ENCODE assay signal across 18 cellular contexts in genomic region chr3:66860771-66861170, GRCh38.
A peak's percentile ranks its signal among the peaks of the same experiment; 100 is the strongest.
DNase-seq lines count a peak whose midpoint lies in the region; ATAC-seq, FAIRE-seq and TF ChIP-seq lines count a peak whose summit lies in the region.
"Had no signal": no experiment of that assay in that cellular context is flagged by ENCODE, and none has a peak within 500 bp of the region (broad histone marks: within the 10 kb centered on the region; RNA-seq: fewer than 3 reads in every experiment).

No MANE protein-coding gene starts in this region.

- no TSS peak for BruUV-seq in GM12878 (replicated peaks; lab: Mats Ljungman, UMichigan)

- DNase-seq in Daoy (ENCODE audit: low read depth) (peak; percentile 13), M059J (ENCODE audit: low read depth) (peak; percentile 4), GM12878 (ENCODE audit: low read depth, low spot score) (no peak), renal cortical epithelial cell (ENCODE audit: low read depth) (peak; percentile 2), NCI-H2029 treated with DMSO at 0.1 percent for 48 hours (lab: John Stamatoyannopoulos, UW) (no peak)
- no peak for DNase-seq in naive thymus-derived CD4-positive, alpha-beta T cell
- DNase-seq: 8988T; C1 segment of cervical spinal cord; CD4-positive, alpha-beta T cell; DMS79; EL; HCEC 1CT; HFFc6 had no signal

- no peak for FAIRE-seq in GM12878 (lab: Jason Lieb, UNC)
- FAIRE-seq: G401.6, GM19239 had no signal

- no peaks in the 10 kb centered on the region for H3K4me1 ChIP-seq in GM12878 (ENCODE audit: control insufficient read depth, insufficient read depth, low read length)
- H3K4me1 ChIP-seq in naive thymus-derived CD4-positive, alpha-beta T cell (ENCODE audit: control insufficient read depth in 2 of 2, insufficient read depth in 2 of 2, low read length in 2 of 2) = no peaks in the 10 kb centered on the region

- no peaks in the 10 kb centered on the region for H3K36me3 ChIP-seq in GM12878 (ENCODE audit: control insufficient read depth in 2 of 2, insufficient read depth in 2 of 2, low read length in 1 of 2)
- H3K36me3 ChIP-seq in naive thymus-derived CD4-positive, alpha-beta T cell (ENCODE audit: control insufficient read depth in 2 of 3, insufficient read depth in 3 of 3, low read length in 3 of 3) = no peaks in the 10 kb centered on the region

- no peaks in the 10 kb centered on the region for H3K4me1 Mint-ChIP-seq in naive thymus-derived CD4-positive, alpha-beta T cell

- TF ChIP-seq RAD21 in GM12878 (IDR thresholded peaks at IDR 0.05; ENCODE audit: insufficient read depth, low read depth, low read length) = no peak

- peaks cover 0 to 13% (median 0%) of the 10 kb centered on the region in 5 donors for H3K27me3 Mint-ChIP-seq in naive thymus-derived CD4-positive, alpha-beta T cell
- H3K27me3 Mint-ChIP-seq: B cell; CD4-positive, alpha-beta T cell had no signal

- POLR2A ChIA-PET in GM12878 (lab: Charles Lee) = no interaction called here
- POLR2A ChIA-PET in naive thymus-derived CD4-positive, alpha-beta T cell (lab: Charles Lee) = no interaction called here

- H3K9me3 ChIP-seq in GM12878 (replicated peaks; ENCODE audit: control insufficient read depth, insufficient read depth, low read length) = no peaks in the 10 kb centered on the region; the same call in 2 of the 3 replicates
- no peaks in the 10 kb centered on the region for H3K9me3 ChIP-seq in naive thymus-derived CD4-positive, alpha-beta T cell (ENCODE audit: control insufficient read depth in 2 of 3, low read length in 3 of 3)

- no peaks in the 10 kb centered on the region for H3K79me2 ChIP-seq in GM12878 (ENCODE audit: control insufficient read depth, insufficient read depth, low read length)

- H3K4me3 ChIP-seq in GM12878 = no peak overlapping the region
- H3K4me3 ChIP-seq in naive thymus-derived CD4-positive, alpha-beta T cell (ENCODE audit: low read length) = no peak overlapping the region

- H4K20me1 ChIP-seq in GM12878 (ENCODE audit: control insufficient read depth, insufficient read depth) = no peaks in the 10 kb centered on the region

- RAD21 ChIA-PET in GM12878 (lab: Charles Lee; ENCODE audit: unreplicated experiment) = no interaction called here

- SMC1A ChIA-PET in GM12878 (lab: Charles Lee; ENCODE audit: uncharacterized antibody, unreplicated experiment) = no interaction called here

- in situ Hi-C loops in GM12878 (cut with MboI) = no loop called here

- no peak overlapping the region for H3K27ac ChIP-seq in GM12878 (ENCODE audit: control insufficient read depth, insufficient read depth)
- H3K27ac ChIP-seq in naive thymus-derived CD4-positive, alpha-beta T cell (ENCODE audit: low read depth, low read length) = no peak overlapping the region

- no peaks in the 10 kb centered on the region for H3K27me3 ChIP-seq in GM12878 (replicated peaks in 1 of 2; ENCODE audit: control insufficient read depth in 2 of 2, insufficient read depth in 2 of 2, low read length in 1 of 2)
- H3K27me3 ChIP-seq in naive thymus-derived CD4-positive, alpha-beta T cell (ENCODE audit: control insufficient read depth in 2 of 2, insufficient read depth in 2 of 2, low read length in 2 of 2) = no peaks in the 10 kb centered on the region

- CTCF ChIA-PET in GM12878 (lab: Yijun Ruan, JAX) = no interaction called here
- CTCF ChIA-PET in naive thymus-derived CD4-positive, alpha-beta T cell (lab: Charles Lee) = no interaction called here

- no peaks in the 10 kb centered on the region for H3K36me3 Mint-ChIP-seq in naive thymus-derived CD4-positive, alpha-beta T cell
- H3K36me3 Mint-ChIP-seq: IgD-negative memory B cell had no signal

- ATAC-seq in GM12878 (peak; percentile 38), HG02623 (IDR thresholded peaks at IDR 0.05; ENCODE audit: unreplicated experiment) (no peak)
- ATAC-seq in naive thymus-derived CD4-positive, alpha-beta T cell = no peak

- peaks cover 0 to 6% (median 0%) of the 10 kb centered on the region in 11 donors for H3K9me3 Mint-ChIP-seq in naive thymus-derived CD4-positive, alpha-beta T cell
- H3K9me3 Mint-ChIP-seq: CD4-positive, alpha-beta T cell; HFFc6 had no signal

- no peak overlapping the region for H3K27ac Mint-ChIP-seq in naive thymus-derived CD4-positive, alpha-beta T cell
- H3K27ac Mint-ChIP-seq: B cell; CD4-positive, alpha-beta T cell; HFFc6 had no signal

- no peak overlapping the region for H3K4me2 ChIP-seq in GM12878 (ENCODE audit: control insufficient read depth, insufficient read depth)

- H3K9ac ChIP-seq in GM12878 (ENCODE audit: control insufficient read depth, insufficient read depth, low read length) = no peak overlapping the region

- H3K4me3 Mint-ChIP-seq in naive thymus-derived CD4-positive, alpha-beta T cell = no peak overlapping the region
- H3K4me3 Mint-ChIP-seq: B cell; CD4-positive, alpha-beta T cell; HFFc6; IgD-negative memory B cell had no signal

- WGBS in GM12878 (ENCODE audit: insufficient coverage, insufficient replicate concordance, low lambda C conversion rate, missing lambda C conversion rate) = 30% methylated on average over 7 of the region's 7 CpGs

- no peak for TF ChIP-seq CTCF in GM12878 (IDR thresholded peaks at IDR 0.05 in 2 of 3, conservative IDR thresholded peaks at IDR 0.05 in 1 of 3; ENCODE audit: control insufficient read depth in 2 of 3, extremely low read depth in 1 of 3, insufficient read depth in 1 of 3, low read depth in 3 of 3, low read length in 3 of 3)

- intact Hi-C loops in GM12878 (cut with micrococcal nuclease; ENCODE audit: unreplicated experiment) = no loop called here
- intact Hi-C loops in naive thymus-derived CD4-positive, alpha-beta T cell (cut with micrococcal nuclease) = no loop called here

- no peak for TF ChIP-seq EP300 in GM12878 (IDR thresholded peaks at IDR 0.05; ENCODE audit: borderline replicate concordance in 1 of 2, control insufficient read depth in 1 of 2, low read depth in 2 of 2, low read length in 2 of 2)

- no peak for TF ChIP-seq POLR2A in GM12878 (IDR thresholded peaks at IDR 0.05; ENCODE audit: low read depth, low read length)

- H2AFZ ChIP-seq in GM12878 (ENCODE audit: control insufficient read depth, low read depth, low read length) = no peak overlapping the region

TF ChIP-seq in GM12878, 131 proteins besides CTCF, POLR2A, EP300 and RAD21:
- TF ChIP-seq JUNB (IDR thresholded peaks at IDR 0.05) = no peak
- TF ChIP-seq ASH2L (IDR thresholded peaks at IDR 0.05; ENCODE audit: borderline replicate concordance, low read depth) = no peak

Comparison
In these comparisons a context has a peak if more than half of its experiments do, and no peak if none do; other contexts are left out.
1. DNase-seq: peak in Daoy (single experiment), M059J (single experiment) and renal cortical epithelial cell (single experiment); none in GM12878 (single experiment), NCI-H2029 treated with DMSO at 0.1 percent for 48 hours (single experiment) and naive thymus-derived CD4-positive, alpha-beta T cell (0 of 9).